ENCODE assay signal across 9 cellular contexts in the genomic region with DNA sequence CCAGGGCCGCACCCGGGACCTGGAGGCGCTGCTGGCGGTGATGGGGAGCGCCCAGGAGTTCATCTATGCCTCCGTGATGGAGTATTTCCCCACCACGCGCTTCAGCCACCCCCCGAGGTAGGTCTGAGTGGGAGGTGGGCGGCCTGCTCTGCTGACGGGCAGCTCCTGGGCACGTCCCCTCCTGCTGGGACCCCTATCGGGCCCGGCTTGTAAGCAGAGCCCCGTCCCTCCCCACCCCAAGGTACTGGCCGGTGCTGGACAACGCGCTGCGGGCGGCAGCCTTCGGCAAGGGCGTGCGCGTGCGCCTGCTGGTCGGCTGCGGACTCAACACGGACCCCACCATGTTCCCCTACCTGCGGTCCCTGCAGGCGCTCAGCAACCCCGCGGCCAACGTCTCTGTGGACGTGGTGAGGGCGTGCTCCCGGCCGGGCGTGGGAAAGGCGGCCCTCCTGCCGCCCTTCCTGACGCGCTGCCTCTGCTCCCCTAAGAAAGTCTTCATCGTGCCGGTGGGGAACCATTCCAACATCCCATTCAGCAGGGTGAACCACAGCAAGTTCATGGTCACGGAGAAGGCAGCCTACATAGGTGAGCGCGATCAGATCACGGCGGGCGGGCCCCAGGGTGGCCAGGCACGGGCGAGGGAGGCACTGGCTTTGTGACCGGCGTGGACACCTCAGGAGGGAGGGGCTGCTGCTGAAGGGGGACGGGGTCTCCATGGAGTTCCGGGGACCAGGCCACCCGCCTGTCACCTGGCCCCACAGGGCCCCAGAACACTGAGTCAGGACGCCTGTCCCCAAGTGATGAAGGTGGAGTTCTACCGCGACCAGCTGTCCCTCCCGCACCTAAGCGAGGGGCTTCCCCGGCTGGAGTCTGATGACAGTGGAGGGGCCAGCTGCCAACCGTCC. TPM values are rescaled to one million over a fixed set of nuclear protein-coding genes. Genes with fewer than 3 reads are reported as not detected.
DNase-seq lines count a peak whose midpoint lies in the region; ATAC-seq and TF ChIP-seq lines count a peak whose summit lies in the region.
"Had no signal": no experiment of that assay in that cellular context is flagged by ENCODE, and none has a peak within 500 bp of the region (broad histone marks: within the 10 kb centered on the region; RNA-seq: fewer than 3 reads in every experiment).

No MANE protein-coding gene starts in this region.

- H3K9me3 ChIP-seq in mesodermal cell (ENCODE audit: control insufficient read depth, low read length) = no peaks in the 10 kb centered on the region
- no peaks in the 10 kb centered on the region for H3K9me3 ChIP-seq in thoracic aorta

- DNase-seq in activated CD8-positive, alpha-beta memory T cell treated with anti-CD3 and anti-CD28 coated beads, Interleukin-2, amount 50 U/mL, for 4 hours = peak; percentile 18
- no peak for DNase-seq in activated CD8-positive, alpha-beta memory T cell treated with anti-CD3 and anti-CD28 coated beads for 24 hours
- peak; percentile 10 for DNase-seq in dermis blood vessel endothelial cell
- no peak for DNase-seq in thoracic aorta (ENCODE audit: low spot score)
- DNase-seq in NCI-H510A treated with DMSO at 0.1 percent for 48 hours (lab: John Stamatoyannopoulos, UW) = no peak
- no peak for DNase-seq in activated gamma-delta T cell treated with Interleukin-2 at 50 U/mL for 16 hours
- no peak for DNase-seq in HT-29 (ENCODE audit: low spot score)

- WGBS in mesodermal cell (ENCODE audit: insufficient coverage in 2 of 2), 2 experiments = 47 to 51% methylated on average over 50 to 54 of the region's 64 CpGs

- H3K27me3 ChIP-seq in thoracic aorta (replicated peaks; ENCODE audit: insufficient read depth) = no peaks in the 10 kb centered on the region

- H3K4me1 ChIP-seq in mesodermal cell (ENCODE audit: control insufficient read depth, insufficient read depth, low read length, poor library complexity, severe bottlenecking) (peaks cover 3% of the 10 kb centered on the region), thoracic aorta (ENCODE audit: control insufficient read depth in 1 of 2, low read depth in 2 of 2) (peaks cover 0 to 18% of the 10 kb centered on the region in 2 donors)

- H3K36me3 ChIP-seq in mesodermal cell (ENCODE audit: control insufficient read depth, insufficient read depth, low read length) = no peaks in the 10 kb centered on the region
- no peaks in the 10 kb centered on the region for H3K36me3 ChIP-seq in thoracic aorta

- H3K4me3 ChIP-seq in mesodermal cell (ENCODE audit: extremely low read depth, insufficient read depth, low read length, poor library complexity, severe bottlenecking) (peak overlapping the region; percentile 45), thoracic aorta (peak overlapping the region; percentile 80)

- H3K27ac ChIP-seq in mesodermal cell (ENCODE audit: low read depth, low read length, severe bottlenecking) (no peak overlapping the region), thoracic aorta (peak overlapping the region in 1 of 2 donors; percentile 45)

- TF ChIP-seq CTCF in thoracic aorta (IDR thresholded peaks at IDR 0.05) = no peak

- no peak for ATAC-seq in thoracic aorta (ENCODE audit: insufficient number of reproducible peaks, low FRiP score, low read depth)

RNA-seq across cellular contexts. Expression of a gene that starts 7.3 kb away (rescaled TPM):
- under 0.01 and 0.05 TPM in 2 replicates for total RNA-seq in dermis blood vessel endothelial cell
- polyA plus RNA-seq in mesodermal cell (2013, experiment 1 of 2) = not detected
- not detected for polyA plus RNA-seq in mesodermal cell (2013, experiment 2 of 2)
- total RNA-seq in thoracic aorta = under 1 TPM in 1 of 2 donors, not detected in 1; 0.35 TPM
- total RNA-seq in HT-29 (2014; rRNA removed; shearing (Covaris generic)) = not detected in 2 replicates
- total RNA-seq: bronchial epithelial cell had no signal

RNA-seq across cellular contexts. Expression of a gene that starts 46.2 kb away (rescaled TPM):
- total RNA-seq in dermis blood vessel endothelial cell (24.5 and 40.5 TPM in 2 replicates), thoracic aorta (10 to 100 TPM; 22.6 to 47.8 TPM)
- polyA plus RNA-seq in mesodermal cell (2013, experiment 1 of 2) = 5.0 TPM
- 4.9 TPM for polyA plus RNA-seq in mesodermal cell (2013, experiment 2 of 2)
- 1.5 and 1.6 TPM in 2 replicates for total RNA-seq in HT-29 (2014; rRNA removed; shearing (Covaris generic))

RNA-seq across cellular contexts. Expression of a gene that starts 53.6 kb away (rescaled TPM):
- total RNA-seq in dermis blood vessel endothelial cell (3.7 and 4.6 TPM in 2 replicates), thoracic aorta (1 to 10 TPM; 3.1 to 4.6 TPM)
- polyA plus RNA-seq in mesodermal cell (2013, experiment 1 of 2) = 7.3 TPM
- polyA plus RNA-seq in mesodermal cell (2013, experiment 2 of 2) = 6.4 TPM
- 9.8 and 11.6 TPM in 2 replicates for total RNA-seq in HT-29 (2014; rRNA removed; shearing (Covaris generic))

Comparison
In these comparisons a context has a peak if more than half of its experiments do, and no peak if none do; other contexts are left out.
1. DNase-seq: peak in activated CD8-positive, alpha-beta memory T cell treated with anti-CD3 and anti-CD28 coated beads, Interleukin-2, amount 50 U/mL, for 4 hours (single experiment) and dermis blood vessel endothelial cell (single experiment); none in activated CD8-positive, alpha-beta memory T cell treated with anti-CD3 and anti-CD28 coated beads for 24 hours (single experiment), thoracic aorta (single experiment), NCI-H510A treated with DMSO at 0.1 percent for 48 hours (single experiment), activated gamma-delta T cell treated with Interleukin-2 at 50 U/mL for 16 hours (single experiment) and HT-29 (single experiment).